1 cellular context compared by ENCODE assay signal in genomic region chr19:49665301-49666119, GRCh38.
TF ChIP-seq lines count a peak whose summit lies in the region.

A gene with protein sequence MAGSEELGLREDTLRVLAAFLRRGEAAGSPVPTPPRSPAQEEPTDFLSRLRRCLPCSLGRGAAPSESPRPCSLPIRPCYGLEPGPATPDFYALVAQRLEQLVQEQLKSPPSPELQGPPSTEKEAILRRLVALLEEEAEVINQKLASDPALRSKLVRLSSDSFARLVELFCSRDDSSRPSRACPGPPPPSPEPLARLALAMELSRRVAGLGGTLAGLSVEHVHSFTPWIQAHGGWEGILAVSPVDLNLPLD (plus strand): TSS chr19:49665933. CDS start chr19:49666693, 760 bp downstream.
Gene IRF3 (minus strand): TSS chr19:49665857. CDS start chr19:49664838, 1,019 bp downstream.

TF ChIP-seq in GM23338, 12 proteins besides CTCF, POLR2A, EP300 and RAD21:
- TF ChIP-seq EZH2phosphoT487 (IDR thresholded peaks at IDR 0.05; ENCODE audit: unreplicated experiment) (no peak), ZNF462 (CRISPR knock-in tag; IDR thresholded peaks at IDR 0.05) (no peak), REST (IDR thresholded peaks at IDR 0.05; ENCODE audit: unreplicated experiment) (no peak), ZNF331 (CRISPR knock-in tag; IDR thresholded peaks at IDR 0.05; ENCODE audit: low read depth) (no peak), STAT1 (IDR thresholded peaks at IDR 0.05; ENCODE audit: unreplicated experiment) (no peak), NANOG (IDR thresholded peaks at IDR 0.05; ENCODE audit: borderline replicate concordance) (no peak), CREB1 (CRISPR knock-in tag; IDR thresholded peaks at IDR 0.05; ENCODE audit: low read depth) (0 out of 2 replicates have a peak, but pooled peaks have one; percentile 36), EZH2 (IDR thresholded peaks at IDR 0.05; ENCODE audit: low read depth, unreplicated experiment) (no peak), JUNB (IDR thresholded peaks at IDR 0.05; ENCODE audit: unreplicated experiment) (no peak), POLR2AphosphoS5 (IDR thresholded peaks at IDR 0.05; ENCODE audit: low read depth) (peak; percentile 67), ZNF114 (CRISPR knock-in tag; IDR thresholded peaks at IDR 0.05) (no peak)
- TF ChIP-seq, protein P1, sequence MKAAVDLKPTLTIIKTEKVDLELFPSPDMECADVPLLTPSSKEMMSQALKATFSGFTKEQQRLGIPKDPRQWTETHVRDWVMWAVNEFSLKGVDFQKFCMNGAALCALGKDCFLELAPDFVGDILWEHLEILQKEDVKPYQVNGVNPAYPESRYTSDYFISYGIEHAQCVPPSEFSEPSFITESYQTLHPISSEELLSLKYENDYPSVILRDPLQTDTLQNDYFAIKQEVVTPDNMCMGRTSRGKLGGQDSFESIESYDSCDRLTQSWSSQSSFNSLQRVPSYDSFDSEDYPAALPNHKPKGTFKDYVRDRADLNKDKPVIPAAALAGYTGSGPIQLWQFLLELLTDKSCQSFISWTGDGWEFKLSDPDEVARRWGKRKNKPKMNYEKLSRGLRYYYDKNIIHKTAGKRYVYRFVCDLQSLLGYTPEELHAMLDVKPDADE (IDR thresholded peaks at IDR 0.05): 0 out of 2 replicates have a peak, but pooled peaks have one; percentile 40
TF ChIP-seq in GM23338: peak in this region for 3.
